Comparison of ENCODE assay signal across 34 cellular contexts in genomic region chr12:66417217-66417616, GRCh38.
"Had no signal": no experiment of that assay in that cellular context is flagged by ENCODE, and none has a peak within 500 bp of the region (broad histone marks: within the 10 kb centered on the region; RNA-seq: fewer than 3 reads in every experiment).

No MANE protein-coding gene starts in this region.

- DNase-seq: Karpas-422, Kasumi-1, KG1, MG63, MM.1S, MV-4-11, NCI-H1048, NCI-H1092, NCI-H1092 treated with DMSO at 0.1 percent for 48 hours, NCI-H1105, NCI-H1105 treated with DMSO at 0.1 percent for 48 hours, NCI-H1417, NCI-H1417 treated with DMSO at 0.1 percent for 48 hours, NCI-H1436, NCI-H1436 treated with DMSO at 0.1 percent for 48 hours, NCI-H146, NCI-H1694, NCI-H1694 treated with DMSO at 0.1 percent for 48 hours, NCI-H187, NCI-H187 treated with DMSO at 0.1 percent for 48 hours, NCI-H1930, NCI-H2029, NCI-H2029 treated with DMSO at 0.1 percent for 48 hours, NCI-H2081, NCI-H2081 treated with DMSO at 0.1 percent for 48 hours, NCI-H2107, NCI-H2171, NCI-H2171 treated with DMSO at 0.1 percent for 48 hours, NCI-H2227 treated with DMSO at 0.1 percent for 48 hours, NCI-H226, NCI-H345, NCI-H446, NCI-H446 treated with DMSO at 0.1 percent for 48 hours had no signal

- H3K36me3 ChIP-seq: MG63 had no signal

- H3K27ac ChIP-seq: KMS-11 had no signal

- H3K27me3 ChIP-seq: MG63 had no signal

- H3K4me3 ChIP-seq: MG63 had no signal
